In genomic region chr18:47195961-47196360, GRCh38 we compare ENCODE assay signal across 13 cellular contexts. TPM values are rescaled to one million over a fixed set of nuclear protein-coding genes. Genes with fewer than 3 reads are reported as not detected.
"Had no signal": no experiment of that assay in that cellular context is flagged by ENCODE, and none has a peak within 500 bp of the region (broad histone marks: within the 10 kb centered on the region; RNA-seq: fewer than 3 reads in every experiment).

No MANE protein-coding gene starts in this region.

RNA-seq across cellular contexts. Expression of gene SKOR2, which starts 55.5 kb away (rescaled TPM):
- total RNA-seq: activated CD4-positive, alpha-beta memory T cell treated with anti-CD3 and anti-CD28 coated beads for 36 hours; activated naive CD4-positive, alpha-beta T cell treated with anti-CD3 and anti-CD28 coated beads for 36 hours; activated naive CD4-positive, alpha-beta T cell treated with anti-CD3 and anti-CD28 coated beads, Interleukin-2, amount 50 U/mL, for 72 hours; activated T-cell treated with anti-CD3 and anti-CD28 coated beads, Interleukin-2, amount 50 U/mL, for 4 hours; activated T-helper 1 cell treated with anti-CD3 and anti-CD28 coated beads, Interleukin-12 subunit alpha, Interleukin-12 subunit beta, Interleukin-2, Interleukin-4 antibody, amounts not matched to agents 30 ng/mL and 10 ng/mL and 1 ng/mL, durations not matched to agents 14 hours and 24 hours and 36 hours; adrenal gland; astrocyte; body of pancreas; breast epithelium; cardiac septum; MCF 10A; RPMI7951; SJCRH30 had no signal
- polyA plus RNA-seq: adrenal gland had no signal
